In the genomic region with DNA sequence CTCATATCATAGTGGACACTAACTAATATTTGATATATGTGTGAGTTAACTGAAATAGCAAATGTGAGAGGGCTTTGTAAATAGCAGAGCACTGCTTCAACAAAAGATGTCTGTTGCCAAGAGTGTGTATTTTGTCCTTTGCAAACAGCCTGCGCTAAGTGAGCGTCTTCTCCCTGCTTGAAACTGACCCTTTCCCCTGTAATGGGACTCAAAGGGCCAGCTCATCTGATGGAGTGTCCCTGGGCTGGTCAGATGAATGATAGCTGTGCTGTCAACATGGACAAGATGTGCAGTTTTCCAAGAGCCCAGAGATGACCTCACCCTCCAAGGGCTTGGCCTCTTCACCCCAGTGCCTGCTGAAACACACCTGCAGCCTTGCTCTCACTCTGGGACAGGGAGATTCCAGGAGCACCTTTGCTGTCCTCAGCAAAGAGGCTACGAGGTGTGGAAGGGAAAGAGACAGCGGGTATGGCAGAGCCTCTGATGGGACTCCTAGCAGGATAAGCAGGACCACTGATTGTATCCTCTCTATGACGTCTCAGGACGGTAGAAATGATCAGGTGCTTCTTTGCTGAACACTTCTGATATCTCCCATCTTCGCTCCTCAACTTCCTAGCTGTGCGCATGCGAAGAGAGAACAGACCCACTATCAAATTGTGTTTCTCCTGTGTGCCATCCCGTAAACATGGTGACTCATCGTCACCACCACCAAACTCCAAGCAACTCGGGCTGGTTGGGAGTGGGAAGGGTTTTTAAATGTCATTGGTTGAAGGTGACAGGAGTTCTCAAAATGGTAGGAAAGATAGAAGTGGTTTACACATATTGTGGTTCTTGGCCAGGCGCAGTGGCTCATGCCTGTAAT, we compare ENCODE assay signal across 1 cellular context.
TF ChIP-seq lines count a peak whose summit lies in the region.

No MANE protein-coding gene starts in this region.

TF ChIP-seq in HepG2, 621 proteins besides CTCF, POLR2A, EP300 and RAD21 (continued from another document and continues in another):
- TF ChIP-seq ZNF563 (CRISPR knock-in tag; IDR thresholded peaks at IDR 0.05) (no peak), HES4 (CRISPR knock-in tag; IDR thresholded peaks at IDR 0.05; ENCODE audit: borderline replicate concordance) (no peak), HOXD1 (CRISPR knock-in tag; IDR thresholded peaks at IDR 0.05) (peak; percentile 85; the same call in 1 of the 2 replicates), ZNF589 (CRISPR knock-in tag; conservative IDR thresholded peaks at IDR 0.05) (no peak), ONECUT2 (CRISPR knock-in tag; IDR thresholded peaks at IDR 0.05) (no peak), ZNF343 (CRISPR knock-in tag; IDR thresholded peaks at IDR 0.05) (peak; percentile 80; the same call in 1 of the 2 replicates), GATAD2A (CRISPR knock-in tag; IDR thresholded peaks at IDR 0.05) (peak; percentile 80), ZNF121 (CRISPR knock-in tag; IDR thresholded peaks at IDR 0.05) (peak; percentile 62; the same call in 1 of the 2 replicates), ZNF572 (CRISPR knock-in tag; IDR thresholded peaks at IDR 0.05) (no peak), ZNF256 (CRISPR knock-in tag; conservative IDR thresholded peaks at IDR 0.05) (no peak), MYC (CRISPR knock-in tag; IDR thresholded peaks at IDR 0.05; ENCODE audit: borderline replicate concordance) (0 out of 2 replicates have a peak, but pooled peaks have one; percentile 9), CEBPB (IDR thresholded peaks at IDR 0.05; ENCODE audit: borderline replicate concordance, low read depth, low read length) (no peak)
- TF ChIP-seq, protein P1, sequence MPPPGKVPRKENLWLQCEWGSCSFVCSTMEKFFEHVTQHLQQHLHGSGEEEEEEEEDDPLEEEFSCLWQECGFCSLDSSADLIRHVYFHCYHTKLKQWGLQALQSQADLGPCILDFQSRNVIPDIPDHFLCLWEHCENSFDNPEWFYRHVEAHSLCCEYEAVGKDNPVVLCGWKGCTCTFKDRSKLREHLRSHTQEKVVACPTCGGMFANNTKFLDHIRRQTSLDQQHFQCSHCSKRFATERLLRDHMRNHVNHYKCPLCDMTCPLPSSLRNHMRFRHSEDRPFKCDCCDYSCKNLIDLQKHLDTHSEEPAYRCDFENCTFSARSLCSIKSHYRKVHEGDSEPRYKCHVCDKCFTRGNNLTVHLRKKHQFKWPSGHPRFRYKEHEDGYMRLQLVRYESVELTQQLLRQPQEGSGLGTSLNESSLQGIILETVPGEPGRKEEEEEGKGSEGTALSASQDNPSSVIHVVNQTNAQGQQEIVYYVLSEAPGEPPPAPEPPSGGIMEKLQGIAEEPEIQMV (CRISPR knock-in tag; IDR thresholded peaks at IDR 0.05; ENCODE audit: low read depth), result 0 out of 2 replicates have a peak, but pooled peaks have one; percentile 53
- TF ChIP-seq, protein P2, sequence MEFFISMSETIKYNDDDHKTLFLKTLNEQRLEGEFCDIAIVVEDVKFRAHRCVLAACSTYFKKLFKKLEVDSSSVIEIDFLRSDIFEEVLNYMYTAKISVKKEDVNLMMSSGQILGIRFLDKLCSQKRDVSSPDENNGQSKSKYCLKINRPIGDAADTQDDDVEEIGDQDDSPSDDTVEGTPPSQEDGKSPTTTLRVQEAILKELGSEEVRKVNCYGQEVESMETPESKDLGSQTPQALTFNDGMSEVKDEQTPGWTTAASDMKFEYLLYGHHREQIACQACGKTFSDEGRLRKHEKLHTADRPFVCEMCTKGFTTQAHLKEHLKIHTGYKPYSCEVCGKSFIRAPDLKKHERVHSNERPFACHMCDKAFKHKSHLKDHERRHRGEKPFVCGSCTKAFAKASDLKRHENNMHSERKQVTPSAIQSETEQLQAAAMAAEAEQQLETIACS (CRISPR knock-in tag; IDR thresholded peaks at IDR 0.05), result no peak
- TF ChIP-seq, protein P3, sequence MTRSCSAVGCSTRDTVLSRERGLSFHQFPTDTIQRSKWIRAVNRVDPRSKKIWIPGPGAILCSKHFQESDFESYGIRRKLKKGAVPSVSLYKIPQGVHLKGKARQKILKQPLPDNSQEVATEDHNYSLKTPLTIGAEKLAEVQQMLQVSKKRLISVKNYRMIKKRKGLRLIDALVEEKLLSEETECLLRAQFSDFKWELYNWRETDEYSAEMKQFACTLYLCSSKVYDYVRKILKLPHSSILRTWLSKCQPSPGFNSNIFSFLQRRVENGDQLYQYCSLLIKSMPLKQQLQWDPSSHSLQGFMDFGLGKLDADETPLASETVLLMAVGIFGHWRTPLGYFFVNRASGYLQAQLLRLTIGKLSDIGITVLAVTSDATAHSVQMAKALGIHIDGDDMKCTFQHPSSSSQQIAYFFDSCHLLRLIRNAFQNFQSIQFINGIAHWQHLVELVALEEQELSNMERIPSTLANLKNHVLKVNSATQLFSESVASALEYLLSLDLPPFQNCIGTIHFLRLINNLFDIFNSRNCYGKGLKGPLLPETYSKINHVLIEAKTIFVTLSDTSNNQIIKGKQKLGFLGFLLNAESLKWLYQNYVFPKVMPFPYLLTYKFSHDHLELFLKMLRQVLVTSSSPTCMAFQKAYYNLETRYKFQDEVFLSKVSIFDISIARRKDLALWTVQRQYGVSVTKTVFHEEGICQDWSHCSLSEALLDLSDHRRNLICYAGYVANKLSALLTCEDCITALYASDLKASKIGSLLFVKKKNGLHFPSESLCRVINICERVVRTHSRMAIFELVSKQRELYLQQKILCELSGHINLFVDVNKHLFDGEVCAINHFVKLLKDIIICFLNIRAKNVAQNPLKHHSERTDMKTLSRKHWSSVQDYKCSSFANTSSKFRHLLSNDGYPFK (CRISPR knock-in tag; IDR thresholded peaks at IDR 0.05; ENCODE audit: borderline replicate concordance), result no peak; the same call in 1 of the 2 replicates
- TF ChIP-seq, protein P4, sequence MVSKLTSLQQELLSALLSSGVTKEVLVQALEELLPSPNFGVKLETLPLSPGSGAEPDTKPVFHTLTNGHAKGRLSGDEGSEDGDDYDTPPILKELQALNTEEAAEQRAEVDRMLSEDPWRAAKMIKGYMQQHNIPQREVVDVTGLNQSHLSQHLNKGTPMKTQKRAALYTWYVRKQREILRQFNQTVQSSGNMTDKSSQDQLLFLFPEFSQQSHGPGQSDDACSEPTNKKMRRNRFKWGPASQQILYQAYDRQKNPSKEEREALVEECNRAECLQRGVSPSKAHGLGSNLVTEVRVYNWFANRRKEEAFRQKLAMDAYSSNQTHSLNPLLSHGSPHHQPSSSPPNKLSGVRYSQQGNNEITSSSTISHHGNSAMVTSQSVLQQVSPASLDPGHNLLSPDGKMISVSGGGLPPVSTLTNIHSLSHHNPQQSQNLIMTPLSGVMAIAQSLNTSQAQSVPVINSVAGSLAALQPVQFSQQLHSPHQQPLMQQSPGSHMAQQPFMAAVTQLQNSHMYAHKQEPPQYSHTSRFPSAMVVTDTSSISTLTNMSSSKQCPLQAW (CRISPR knock-in tag; IDR thresholded peaks at IDR 0.05), result peak; percentile 47; the same call in 1 of the 2 replicates
- TF ChIP-seq, protein P5, sequence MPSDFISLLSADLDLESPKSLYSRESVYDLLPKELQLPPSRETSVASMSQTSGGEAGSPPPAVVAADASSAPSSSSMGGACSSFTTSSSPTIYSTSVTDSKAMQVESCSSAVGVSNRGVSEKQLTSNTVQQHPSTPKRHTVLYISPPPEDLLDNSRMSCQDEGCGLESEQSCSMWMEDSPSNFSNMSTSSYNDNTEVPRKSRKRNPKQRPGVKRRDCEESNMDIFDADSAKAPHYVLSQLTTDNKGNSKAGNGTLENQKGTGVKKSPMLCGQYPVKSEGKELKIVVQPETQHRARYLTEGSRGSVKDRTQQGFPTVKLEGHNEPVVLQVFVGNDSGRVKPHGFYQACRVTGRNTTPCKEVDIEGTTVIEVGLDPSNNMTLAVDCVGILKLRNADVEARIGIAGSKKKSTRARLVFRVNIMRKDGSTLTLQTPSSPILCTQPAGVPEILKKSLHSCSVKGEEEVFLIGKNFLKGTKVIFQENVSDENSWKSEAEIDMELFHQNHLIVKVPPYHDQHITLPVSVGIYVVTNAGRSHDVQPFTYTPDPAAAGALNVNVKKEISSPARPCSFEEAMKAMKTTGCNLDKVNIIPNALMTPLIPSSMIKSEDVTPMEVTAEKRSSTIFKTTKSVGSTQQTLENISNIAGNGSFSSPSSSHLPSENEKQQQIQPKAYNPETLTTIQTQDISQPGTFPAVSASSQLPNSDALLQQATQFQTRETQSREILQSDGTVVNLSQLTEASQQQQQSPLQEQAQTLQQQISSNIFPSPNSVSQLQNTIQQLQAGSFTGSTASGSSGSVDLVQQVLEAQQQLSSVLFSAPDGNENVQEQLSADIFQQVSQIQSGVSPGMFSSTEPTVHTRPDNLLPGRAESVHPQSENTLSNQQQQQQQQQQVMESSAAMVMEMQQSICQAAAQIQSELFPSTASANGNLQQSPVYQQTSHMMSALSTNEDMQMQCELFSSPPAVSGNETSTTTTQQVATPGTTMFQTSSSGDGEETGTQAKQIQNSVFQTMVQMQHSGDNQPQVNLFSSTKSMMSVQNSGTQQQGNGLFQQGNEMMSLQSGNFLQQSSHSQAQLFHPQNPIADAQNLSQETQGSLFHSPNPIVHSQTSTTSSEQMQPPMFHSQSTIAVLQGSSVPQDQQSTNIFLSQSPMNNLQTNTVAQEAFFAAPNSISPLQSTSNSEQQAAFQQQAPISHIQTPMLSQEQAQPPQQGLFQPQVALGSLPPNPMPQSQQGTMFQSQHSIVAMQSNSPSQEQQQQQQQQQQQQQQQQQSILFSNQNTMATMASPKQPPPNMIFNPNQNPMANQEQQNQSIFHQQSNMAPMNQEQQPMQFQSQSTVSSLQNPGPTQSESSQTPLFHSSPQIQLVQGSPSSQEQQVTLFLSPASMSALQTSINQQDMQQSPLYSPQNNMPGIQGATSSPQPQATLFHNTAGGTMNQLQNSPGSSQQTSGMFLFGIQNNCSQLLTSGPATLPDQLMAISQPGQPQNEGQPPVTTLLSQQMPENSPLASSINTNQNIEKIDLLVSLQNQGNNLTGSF (CRISPR knock-in tag; IDR thresholded peaks at IDR 0.05), result 0 out of 2 replicates have a peak, but pooled peaks have one; percentile 4
- TF ChIP-seq, protein P6, sequence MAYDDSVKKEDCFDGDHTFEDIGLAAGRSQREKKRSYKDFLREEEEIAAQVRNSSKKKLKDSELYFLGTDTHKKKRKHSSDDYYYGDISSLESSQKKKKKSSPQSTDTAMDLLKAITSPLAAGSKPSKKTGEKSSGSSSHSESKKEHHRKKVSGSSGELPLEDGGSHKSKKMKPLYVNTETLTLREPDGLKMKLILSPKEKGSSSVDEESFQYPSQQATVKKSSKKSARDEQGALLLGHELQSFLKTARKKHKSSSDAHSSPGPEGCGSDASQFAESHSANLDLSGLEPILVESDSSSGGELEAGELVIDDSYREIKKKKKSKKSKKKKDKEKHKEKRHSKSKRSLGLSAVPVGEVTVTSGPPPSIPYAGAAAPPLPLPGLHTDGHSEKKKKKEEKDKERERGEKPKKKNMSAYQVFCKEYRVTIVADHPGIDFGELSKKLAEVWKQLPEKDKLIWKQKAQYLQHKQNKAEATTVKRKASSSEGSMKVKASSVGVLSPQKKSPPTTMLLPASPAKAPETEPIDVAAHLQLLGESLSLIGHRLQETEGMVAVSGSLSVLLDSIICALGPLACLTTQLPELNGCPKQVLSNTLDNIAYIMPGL (CRISPR knock-in tag; IDR thresholded peaks at IDR 0.05; ENCODE audit: borderline replicate concordance in 1 of 2, low read depth in 1 of 2), result no peak; a peak in 1 of 4 replicates
- TF ChIP-seq, protein P7, sequence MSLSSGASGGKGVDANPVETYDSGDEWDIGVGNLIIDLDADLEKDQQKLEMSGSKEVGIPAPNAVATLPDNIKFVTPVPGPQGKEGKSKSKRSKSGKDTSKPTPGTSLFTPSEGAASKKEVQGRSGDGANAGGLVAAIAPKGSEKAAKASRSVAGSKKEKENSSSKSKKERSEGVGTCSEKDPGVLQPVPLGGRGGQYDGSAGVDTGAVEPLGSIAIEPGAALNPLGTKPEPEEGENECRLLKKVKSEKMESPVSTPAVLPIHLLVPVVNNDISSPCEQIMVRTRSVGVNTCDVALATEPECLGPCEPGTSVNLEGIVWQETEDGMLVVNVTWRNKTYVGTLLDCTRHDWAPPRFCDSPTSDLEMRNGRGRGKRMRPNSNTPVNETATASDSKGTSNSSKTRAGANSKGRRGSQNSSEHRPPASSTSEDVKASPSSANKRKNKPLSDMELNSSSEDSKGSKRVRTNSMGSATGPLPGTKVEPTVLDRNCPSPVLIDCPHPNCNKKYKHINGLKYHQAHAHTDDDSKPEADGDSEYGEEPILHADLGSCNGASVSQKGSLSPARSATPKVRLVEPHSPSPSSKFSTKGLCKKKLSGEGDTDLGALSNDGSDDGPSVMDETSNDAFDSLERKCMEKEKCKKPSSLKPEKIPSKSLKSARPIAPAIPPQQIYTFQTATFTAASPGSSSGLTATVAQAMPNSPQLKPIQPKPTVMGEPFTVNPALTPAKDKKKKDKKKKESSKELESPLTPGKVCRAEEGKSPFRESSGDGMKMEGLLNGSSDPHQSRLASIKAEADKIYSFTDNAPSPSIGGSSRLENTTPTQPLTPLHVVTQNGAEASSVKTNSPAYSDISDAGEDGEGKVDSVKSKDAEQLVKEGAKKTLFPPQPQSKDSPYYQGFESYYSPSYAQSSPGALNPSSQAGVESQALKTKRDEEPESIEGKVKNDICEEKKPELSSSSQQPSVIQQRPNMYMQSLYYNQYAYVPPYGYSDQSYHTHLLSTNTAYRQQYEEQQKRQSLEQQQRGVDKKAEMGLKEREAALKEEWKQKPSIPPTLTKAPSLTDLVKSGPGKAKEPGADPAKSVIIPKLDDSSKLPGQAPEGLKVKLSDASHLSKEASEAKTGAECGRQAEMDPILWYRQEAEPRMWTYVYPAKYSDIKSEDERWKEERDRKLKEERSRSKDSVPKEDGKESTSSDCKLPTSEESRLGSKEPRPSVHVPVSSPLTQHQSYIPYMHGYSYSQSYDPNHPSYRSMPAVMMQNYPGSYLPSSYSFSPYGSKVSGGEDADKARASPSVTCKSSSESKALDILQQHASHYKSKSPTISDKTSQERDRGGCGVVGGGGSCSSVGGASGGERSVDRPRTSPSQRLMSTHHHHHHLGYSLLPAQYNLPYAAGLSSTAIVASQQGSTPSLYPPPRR (CRISPR knock-in tag; IDR thresholded peaks at IDR 0.05; ENCODE audit: borderline replicate concordance), result peak; percentile 89
- TF ChIP-seq, protein P8, sequence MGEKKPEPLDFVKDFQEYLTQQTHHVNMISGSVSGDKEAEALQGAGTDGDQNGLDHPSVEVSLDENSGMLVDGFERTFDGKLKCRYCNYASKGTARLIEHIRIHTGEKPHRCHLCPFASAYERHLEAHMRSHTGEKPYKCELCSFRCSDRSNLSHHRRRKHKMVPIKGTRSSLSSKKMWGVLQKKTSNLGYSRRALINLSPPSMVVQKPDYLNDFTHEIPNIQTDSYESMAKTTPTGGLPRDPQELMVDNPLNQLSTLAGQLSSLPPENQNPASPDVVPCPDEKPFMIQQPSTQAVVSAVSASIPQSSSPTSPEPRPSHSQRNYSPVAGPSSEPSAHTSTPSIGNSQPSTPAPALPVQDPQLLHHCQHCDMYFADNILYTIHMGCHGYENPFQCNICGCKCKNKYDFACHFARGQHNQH (CRISPR knock-in tag; IDR thresholded peaks at IDR 0.05), result peak; percentile 60; the same call in 1 of the 2 replicates
- TF ChIP-seq, protein P9, sequence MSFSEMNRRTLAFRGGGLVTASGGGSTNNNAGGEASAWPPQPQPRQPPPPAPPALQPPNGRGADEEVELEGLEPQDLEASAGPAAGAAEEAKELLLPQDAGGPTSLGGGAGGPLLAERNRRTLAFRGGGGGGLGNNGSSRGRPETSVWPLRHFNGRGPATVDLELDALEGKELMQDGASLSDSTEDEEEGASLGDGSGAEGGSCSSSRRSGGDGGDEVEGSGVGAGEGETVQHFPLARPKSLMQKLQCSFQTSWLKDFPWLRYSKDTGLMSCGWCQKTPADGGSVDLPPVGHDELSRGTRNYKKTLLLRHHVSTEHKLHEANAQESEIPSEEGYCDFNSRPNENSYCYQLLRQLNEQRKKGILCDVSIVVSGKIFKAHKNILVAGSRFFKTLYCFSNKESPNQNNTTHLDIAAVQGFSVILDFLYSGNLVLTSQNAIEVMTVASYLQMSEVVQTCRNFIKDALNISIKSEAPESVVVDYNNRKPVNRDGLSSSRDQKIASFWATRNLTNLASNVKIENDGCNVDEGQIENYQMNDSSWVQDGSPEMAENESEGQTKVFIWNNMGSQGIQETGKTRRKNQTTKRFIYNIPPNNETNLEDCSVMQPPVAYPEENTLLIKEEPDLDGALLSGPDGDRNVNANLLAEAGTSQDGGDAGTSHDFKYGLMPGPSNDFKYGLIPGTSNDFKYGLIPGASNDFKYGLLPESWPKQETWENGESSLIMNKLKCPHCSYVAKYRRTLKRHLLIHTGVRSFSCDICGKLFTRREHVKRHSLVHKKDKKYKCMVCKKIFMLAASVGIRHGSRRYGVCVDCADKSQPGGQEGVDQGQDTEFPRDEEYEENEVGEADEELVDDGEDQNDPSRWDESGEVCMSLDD (CRISPR knock-in tag; IDR thresholded peaks at IDR 0.05; ENCODE audit: borderline replicate concordance), result no peak
